In the genomic region with DNA sequence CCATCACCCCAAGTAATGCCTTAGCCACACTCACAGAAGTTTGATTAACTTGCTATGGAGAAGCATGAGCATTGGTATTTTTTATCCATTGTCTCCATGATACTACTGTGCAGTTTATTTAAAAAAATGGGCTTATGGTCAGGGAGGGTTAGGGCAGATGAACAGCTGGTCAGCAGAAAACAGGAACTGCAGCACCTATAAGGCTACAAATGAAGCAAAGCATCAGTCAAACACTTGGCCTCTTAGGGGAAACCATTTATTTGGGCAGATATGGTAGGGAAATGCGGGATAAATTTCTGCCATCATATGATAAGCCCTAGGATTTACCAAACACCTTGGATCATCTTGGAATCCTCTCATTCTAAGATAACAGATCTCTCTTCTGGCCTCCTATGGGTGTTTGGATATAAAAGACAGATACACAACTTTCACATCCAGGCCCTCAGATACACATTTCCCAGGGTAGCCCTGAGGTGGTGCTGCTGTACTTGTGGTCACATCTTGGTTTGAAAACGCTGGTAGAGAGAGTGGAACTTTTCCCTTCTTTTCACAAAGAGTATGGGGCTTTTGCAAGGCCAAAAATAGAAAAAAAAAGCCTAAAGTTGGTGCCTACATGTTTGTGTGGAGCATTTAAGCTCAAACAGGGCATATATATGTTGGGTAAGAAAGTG, we compare ENCODE assay signal across 11 cellular contexts. TPM values are rescaled to one million over a fixed set of nuclear protein-coding genes. Genes with fewer than 3 reads are reported as not detected.
DNase-seq lines count a peak whose midpoint lies in the region; ATAC-seq and TF ChIP-seq lines count a peak whose summit lies in the region.
"Had no signal": no experiment of that assay in that cellular context is flagged by ENCODE, and none has a peak within 500 bp of the region (broad histone marks: within the 10 kb centered on the region; RNA-seq: fewer than 3 reads in every experiment).

No MANE protein-coding gene starts in this region.

- ATAC-seq in activated CD8-positive, alpha-beta T cell treated with anti-CD3 and anti-CD28 coated beads, Interleukin-2, amount 10 ng/mL, durations not matched to agents 7 days and 5 days = no peak
- ATAC-seq: natural killer cell treated with Interleukin-12 subunit alpha and Interleukin-12 subunit beta and Interleukin-15 and Interleukin-18, amount 100 ng/mL, for 72 hours had no signal

- DNase-seq in Ammon's horn (ENCODE audit: low spot score) (peak; percentile 17), HCEC 1CT (peak; percentile 11), left ventricle myocardium inferior (no peak), HAP-1 (ENCODE audit: low spot score in 2 of 2) (no peak), AG08396 (ENCODE audit: low spot score) (no peak), SHP77 treated with DMSO at 0.1 percent for 48 hours (lab: John Stamatoyannopoulos, UW) (no peak)
- peak; percentile 28 for DNase-seq in activated CD8-positive, alpha-beta T cell treated with anti-CD3 and anti-CD28 coated beads, Interleukin-2, amount 10 ng/mL, durations not matched to agents 7 days and 5 days
- no peak for DNase-seq in stimulated activated CD4-positive, alpha-beta T cell treated with anti-CD3 and anti-CD28 coated beads, Interleukin-12 subunit alpha, Interleukin-12 subunit beta, amount 100 ng/mL, for 4 hours
- DNase-seq: activated T-cell treated with anti-CD3 and anti-CD28 coated beads, Interleukin-2, amount 50 U/mL, for 1 hour; substantia nigra had no signal

- H3K4me1 Mint-ChIP-seq in activated CD8-positive, alpha-beta T cell treated with anti-CD3 and anti-CD28 coated beads, Interleukin-2, amount 10 ng/mL, durations not matched to agents 7 days and 5 days (ENCODE audit: low read depth) = peaks cover 42% of the 10 kb centered on the region

- peak; percentile 51 for TF ChIP-seq CTCF in left ventricle myocardium inferior (IDR thresholded peaks at IDR 0.05; ENCODE audit: borderline replicate concordance)

- no peaks in the 10 kb centered on the region for H3K4me1 ChIP-seq in left ventricle myocardium inferior
- H3K4me1 ChIP-seq in HAP-1 = no peaks in the 10 kb centered on the region

- H3K9me3 Mint-ChIP-seq in activated CD8-positive, alpha-beta T cell treated with anti-CD3 and anti-CD28 coated beads, Interleukin-2, amount 10 ng/mL, durations not matched to agents 7 days and 5 days (ENCODE audit: insufficient read depth) = no peaks in the 10 kb centered on the region
- H3K9me3 Mint-ChIP-seq: natural killer cell treated with Interleukin-12 subunit alpha and Interleukin-12 subunit beta and Interleukin-15 and Interleukin-18, amount 100 ng/mL, for 72 hours had no signal

- in situ Hi-C loops in HAP-1 (cut with MboI; ENCODE audit: low sequenced_read_pairs) = loop anchor here (25.0 kb wide), 1 partner anchor 372 kb away; no protein-coding TSS in a partner anchor

- no peaks in the 10 kb centered on the region for H3K9me3 ChIP-seq in left ventricle myocardium inferior (replicated peaks)
- H3K9me3 ChIP-seq in HAP-1 = no peaks in the 10 kb centered on the region

- H3K4me3 Mint-ChIP-seq in activated CD8-positive, alpha-beta T cell treated with anti-CD3 and anti-CD28 coated beads, Interleukin-2, amount 10 ng/mL, durations not matched to agents 7 days and 5 days = no peak overlapping the region
- H3K4me3 Mint-ChIP-seq: natural killer cell treated with Interleukin-12 subunit alpha and Interleukin-12 subunit beta and Interleukin-15 and Interleukin-18, amount 100 ng/mL, for 72 hours had no signal

- H3K27me3 Mint-ChIP-seq in activated CD8-positive, alpha-beta T cell treated with anti-CD3 and anti-CD28 coated beads, Interleukin-2, amount 10 ng/mL, durations not matched to agents 7 days and 5 days (ENCODE audit: low read depth) = peaks cover 2% of the 10 kb centered on the region

- no peak overlapping the region for H3K27ac Mint-ChIP-seq in activated CD8-positive, alpha-beta T cell treated with anti-CD3 and anti-CD28 coated beads, Interleukin-2, amount 10 ng/mL, durations not matched to agents 7 days and 5 days
- H3K27ac Mint-ChIP-seq: natural killer cell treated with Interleukin-12 subunit alpha and Interleukin-12 subunit beta and Interleukin-15 and Interleukin-18, amount 100 ng/mL, for 72 hours had no signal

- H3K27ac ChIP-seq in left ventricle myocardium inferior (replicated peaks) = no peak overlapping the region

- H3K36me3 ChIP-seq in left ventricle myocardium inferior (no peaks in the 10 kb centered on the region), HAP-1 (replicated peaks) (no peaks in the 10 kb centered on the region)

- H3K36me3 Mint-ChIP-seq in activated CD8-positive, alpha-beta T cell treated with anti-CD3 and anti-CD28 coated beads, Interleukin-2, amount 10 ng/mL, durations not matched to agents 7 days and 5 days (ENCODE audit: low read depth) = peaks cover 15% of the 10 kb centered on the region
- H3K36me3 Mint-ChIP-seq: natural killer cell treated with Interleukin-12 subunit alpha and Interleukin-12 subunit beta and Interleukin-15 and Interleukin-18, amount 100 ng/mL, for 72 hours had no signal

- H3K4me3 ChIP-seq in left ventricle myocardium inferior = no peak overlapping the region
- H3K4me3 ChIP-seq in HAP-1 = no peak overlapping the region

- CTCF ChIA-PET in activated CD8-positive, alpha-beta T cell treated with anti-CD3 and anti-CD28 coated beads, Interleukin-2, amount 10 ng/mL, durations not matched to agents 7 days and 5 days (lab: Charles Lee) = interaction anchor here (1.1 to 2.0 kb wide), 5 partner anchors 14 to 686 kb away, joined by 3 to 9 read pairs (median 4); no protein-coding TSS in a partner anchor

- POLR2A ChIA-PET in activated CD8-positive, alpha-beta T cell treated with anti-CD3 and anti-CD28 coated beads, Interleukin-2, amount 10 ng/mL, durations not matched to agents 7 days and 5 days (lab: Charles Lee) = interaction anchor here (0.7 kb wide), 1 partner anchor 50 kb away, joined by 3 read pairs; no protein-coding TSS in a partner anchor

- H3K27me3 ChIP-seq in left ventricle myocardium inferior (ENCODE audit: low read depth) = no peaks in the 10 kb centered on the region
- H3K27me3 ChIP-seq in HAP-1 (ENCODE audit: low read depth) = peaks cover 5% of the 10 kb centered on the region

- intact Hi-C loops in left ventricle myocardium inferior (cut with micrococcal nuclease) = loop anchor here (5.0 kb wide), 1 partner anchor 682 kb away; no protein-coding TSS in a partner anchor

RNA-seq across cellular contexts. Expression of gene AHI1, which starts 42.8 kb away (rescaled TPM):
- 10 to 100 TPM; 10.9 to 13.8 TPM for total RNA-seq in activated CD8-positive, alpha-beta T cell treated with anti-CD3 and anti-CD28 coated beads, Interleukin-2, amount 10 ng/mL, durations not matched to agents 7 days and 5 days
- total RNA-seq in left ventricle myocardium inferior = 9.3 TPM

Comparison
In these comparisons a context has a peak if more than half of its experiments do, and no peak if none do; other contexts are left out.
1. DNase-seq: peak in Ammon's horn (single experiment), HCEC 1CT (single experiment) and activated CD8-positive, alpha-beta T cell treated with anti-CD3 and anti-CD28 coated beads, Interleukin-2, amount 10 ng/mL, durations not matched to agents 7 days and 5 days (single experiment); none in left ventricle myocardium inferior (single experiment), stimulated activated CD4-positive, alpha-beta T cell treated with anti-CD3 and anti-CD28 coated beads, Interleukin-12 subunit alpha, Interleukin-12 subunit beta, amount 100 ng/mL, for 4 hours (single experiment), HAP-1 (0 of 2), AG08396 (single experiment) and SHP77 treated with DMSO at 0.1 percent for 48 hours (single experiment).